ENCODE assay signal across 1 cellular context in the genomic region with DNA sequence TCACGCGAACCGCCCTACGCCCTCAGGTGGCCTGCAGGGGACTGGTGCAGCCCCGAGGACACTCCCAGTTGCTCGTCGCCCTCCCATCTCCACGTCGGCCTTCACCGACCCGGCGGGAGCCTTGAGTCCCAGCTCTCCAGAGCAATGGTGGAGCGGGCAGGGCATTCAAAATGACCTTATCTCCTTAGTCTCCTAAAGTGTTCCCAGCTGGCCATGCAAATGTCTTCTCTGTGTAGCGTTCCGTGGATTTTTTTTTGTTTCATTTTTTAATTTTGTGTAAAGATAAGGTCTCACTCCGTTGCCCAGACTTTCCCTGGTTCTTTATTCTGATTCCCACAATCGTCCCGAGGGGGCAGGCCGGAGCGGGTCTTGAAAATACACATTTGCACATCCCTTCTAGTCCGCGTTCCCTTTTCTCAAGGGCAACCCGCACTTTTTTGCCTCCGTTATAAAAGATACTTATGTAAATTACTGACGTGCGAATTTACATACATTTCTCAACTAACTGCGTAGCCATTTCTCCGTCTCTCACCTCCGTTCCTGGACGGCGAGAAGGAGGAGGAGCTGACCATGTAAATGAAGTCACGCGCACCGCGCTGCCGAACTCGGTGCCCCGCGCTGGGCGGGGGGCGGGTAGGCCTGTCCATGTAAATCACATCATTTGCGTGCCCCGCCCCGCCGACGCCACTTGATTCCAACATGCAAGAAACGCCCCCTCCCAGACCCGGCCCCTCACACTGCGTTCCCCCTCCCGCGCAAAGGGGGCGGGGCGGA.
TF ChIP-seq lines count a peak whose summit lies in the region.

No MANE protein-coding gene starts in this region.

TF ChIP-seq in HepG2, 621 proteins besides CTCF, POLR2A, EP300 and RAD21 (continued from another document and continues in another):
- TF ChIP-seq, protein P1, sequence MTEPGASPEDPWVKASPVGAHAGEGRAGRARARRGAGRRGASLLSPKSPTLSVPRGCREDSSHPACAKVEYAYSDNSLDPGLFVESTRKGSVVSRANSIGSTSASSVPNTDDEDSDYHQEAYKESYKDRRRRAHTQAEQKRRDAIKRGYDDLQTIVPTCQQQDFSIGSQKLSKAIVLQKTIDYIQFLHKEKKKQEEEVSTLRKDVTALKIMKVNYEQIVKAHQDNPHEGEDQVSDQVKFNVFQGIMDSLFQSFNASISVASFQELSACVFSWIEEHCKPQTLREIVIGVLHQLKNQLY (CRISPR knock-in tag; IDR thresholded peaks at IDR 0.05) = 0 out of 2 replicates have a peak, but pooled peaks have one; percentile 45
- TF ChIP-seq ARNT2 (CRISPR knock-in tag; IDR thresholded peaks at IDR 0.05; ENCODE audit: low read depth) = peak; percentile 78; the same call in 1 of the 2 replicates
- TF ChIP-seq, protein P2, sequence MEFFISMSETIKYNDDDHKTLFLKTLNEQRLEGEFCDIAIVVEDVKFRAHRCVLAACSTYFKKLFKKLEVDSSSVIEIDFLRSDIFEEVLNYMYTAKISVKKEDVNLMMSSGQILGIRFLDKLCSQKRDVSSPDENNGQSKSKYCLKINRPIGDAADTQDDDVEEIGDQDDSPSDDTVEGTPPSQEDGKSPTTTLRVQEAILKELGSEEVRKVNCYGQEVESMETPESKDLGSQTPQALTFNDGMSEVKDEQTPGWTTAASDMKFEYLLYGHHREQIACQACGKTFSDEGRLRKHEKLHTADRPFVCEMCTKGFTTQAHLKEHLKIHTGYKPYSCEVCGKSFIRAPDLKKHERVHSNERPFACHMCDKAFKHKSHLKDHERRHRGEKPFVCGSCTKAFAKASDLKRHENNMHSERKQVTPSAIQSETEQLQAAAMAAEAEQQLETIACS (CRISPR knock-in tag; IDR thresholded peaks at IDR 0.05) = peak; percentile 33
- TF ChIP-seq, protein P3, sequence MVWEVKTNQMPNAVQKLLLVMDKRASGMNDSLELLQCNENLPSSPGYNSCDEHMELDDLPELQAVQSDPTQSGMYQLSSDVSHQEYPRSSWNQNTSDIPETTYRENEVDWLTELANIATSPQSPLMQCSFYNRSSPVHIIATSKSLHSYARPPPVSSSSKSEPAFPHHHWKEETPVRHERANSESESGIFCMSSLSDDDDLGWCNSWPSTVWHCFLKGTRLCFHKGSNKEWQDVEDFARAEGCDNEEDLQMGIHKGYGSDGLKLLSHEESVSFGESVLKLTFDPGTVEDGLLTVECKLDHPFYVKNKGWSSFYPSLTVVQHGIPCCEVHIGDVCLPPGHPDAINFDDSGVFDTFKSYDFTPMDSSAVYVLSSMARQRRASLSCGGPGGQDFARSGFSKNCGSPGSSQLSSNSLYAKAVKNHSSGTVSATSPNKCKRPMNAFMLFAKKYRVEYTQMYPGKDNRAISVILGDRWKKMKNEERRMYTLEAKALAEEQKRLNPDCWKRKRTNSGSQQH (CRISPR knock-in tag; IDR thresholded peaks at IDR 0.05; ENCODE audit: low read depth) = no peak
- no peak for TF ChIP-seq MAFG (CRISPR knock-in tag; IDR thresholded peaks at IDR 0.05)
- TF ChIP-seq ZFYVE20 (CRISPR knock-in tag; IDR thresholded peaks at IDR 0.05; ENCODE audit: borderline replicate concordance, low read depth) = no peak
- TF ChIP-seq, protein P4, sequence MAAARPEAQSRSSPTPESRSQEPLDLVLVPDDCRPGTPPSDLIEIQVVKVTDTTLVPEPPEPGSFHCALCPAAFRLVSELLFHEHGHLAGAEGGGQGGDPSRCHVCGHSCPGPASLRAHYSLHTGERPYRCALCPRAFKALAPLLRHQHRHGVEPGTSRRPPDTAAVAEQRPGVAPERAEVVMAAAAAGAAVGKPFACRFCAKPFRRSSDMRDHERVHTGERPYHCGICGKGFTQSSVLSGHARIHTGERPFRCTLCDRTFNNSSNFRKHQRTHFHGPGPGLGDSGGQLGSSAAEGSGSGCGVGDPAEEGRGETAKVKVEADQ (CRISPR knock-in tag; IDR thresholded peaks at IDR 0.05; ENCODE audit: borderline replicate concordance) = no peak
- TF ChIP-seq SNRNP70 (IDR thresholded peaks at IDR 0.05; ENCODE audit: low read depth, low read length) = no peak
- TF ChIP-seq, protein P5, sequence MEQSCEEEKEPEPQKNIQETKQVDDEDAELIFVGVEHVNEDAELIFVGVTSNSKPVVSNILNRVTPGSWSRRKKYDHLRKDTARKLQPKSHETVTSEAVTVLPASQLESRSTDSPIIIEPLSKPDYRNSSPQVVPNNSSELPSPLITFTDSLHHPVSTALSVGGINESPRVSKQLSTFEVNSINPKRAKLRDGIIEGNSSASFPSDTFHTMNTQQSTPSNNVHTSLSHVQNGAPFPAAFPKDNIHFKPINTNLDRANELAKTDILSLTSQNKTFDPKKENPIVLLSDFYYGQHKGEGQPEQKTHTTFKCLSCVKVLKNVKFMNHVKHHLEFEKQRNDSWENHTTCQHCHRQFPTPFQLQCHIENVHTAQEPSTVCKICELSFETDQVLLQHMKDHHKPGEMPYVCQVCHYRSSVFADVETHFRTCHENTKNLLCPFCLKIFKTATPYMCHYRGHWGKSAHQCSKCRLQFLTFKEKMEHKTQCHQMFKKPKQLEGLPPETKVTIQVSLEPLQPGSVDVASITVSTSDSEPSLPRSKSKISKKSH (CRISPR knock-in tag; IDR thresholded peaks at IDR 0.05; ENCODE audit: borderline replicate concordance) = no peak
- no peak for TF ChIP-seq TCF12 (IDR thresholded peaks at IDR 0.05)
- TF ChIP-seq TCF12 (CRISPR knock-in tag; IDR thresholded peaks at IDR 0.05) = 0 out of 2 replicates have a peak, but pooled peaks have one; percentile 44
- no peak for TF ChIP-seq NFIB (CRISPR knock-in tag; IDR thresholded peaks at IDR 0.05; ENCODE audit: borderline replicate concordance)
- TF ChIP-seq PHF21A (CRISPR knock-in tag; IDR thresholded peaks at IDR 0.05) = 0 out of 2 replicates have a peak, but pooled peaks have one; percentile 34
- peak; percentile 34; the same call in 1 of the 2 replicates for TF ChIP-seq TBX2 (CRISPR knock-in tag; IDR thresholded peaks at IDR 0.05; ENCODE audit: borderline replicate concordance)
- TF ChIP-seq, protein P6, sequence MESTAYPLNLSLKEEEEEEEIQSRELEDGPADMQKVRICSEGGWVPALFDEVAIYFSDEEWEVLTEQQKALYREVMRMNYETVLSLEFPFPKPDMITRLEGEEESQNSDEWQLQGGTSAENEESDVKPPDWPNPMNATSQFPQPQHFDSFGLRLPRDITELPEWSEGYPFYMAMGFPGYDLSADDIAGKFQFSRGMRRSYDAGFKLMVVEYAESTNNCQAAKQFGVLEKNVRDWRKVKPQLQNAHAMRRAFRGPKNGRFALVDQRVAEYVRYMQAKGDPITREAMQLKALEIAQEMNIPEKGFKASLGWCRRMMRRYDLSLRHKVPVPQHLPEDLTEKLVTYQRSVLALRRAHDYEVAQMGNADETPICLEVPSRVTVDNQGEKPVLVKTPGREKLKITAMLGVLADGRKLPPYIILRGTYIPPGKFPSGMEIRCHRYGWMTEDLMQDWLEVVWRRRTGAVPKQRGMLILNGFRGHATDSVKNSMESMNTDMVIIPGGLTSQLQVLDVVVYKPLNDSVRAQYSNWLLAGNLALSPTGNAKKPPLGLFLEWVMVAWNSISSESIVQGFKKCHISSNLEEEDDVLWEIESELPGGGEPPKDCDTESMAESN (CRISPR knock-in tag; conservative IDR thresholded peaks at IDR 0.05) = no peak
- TF ChIP-seq, protein P7, sequence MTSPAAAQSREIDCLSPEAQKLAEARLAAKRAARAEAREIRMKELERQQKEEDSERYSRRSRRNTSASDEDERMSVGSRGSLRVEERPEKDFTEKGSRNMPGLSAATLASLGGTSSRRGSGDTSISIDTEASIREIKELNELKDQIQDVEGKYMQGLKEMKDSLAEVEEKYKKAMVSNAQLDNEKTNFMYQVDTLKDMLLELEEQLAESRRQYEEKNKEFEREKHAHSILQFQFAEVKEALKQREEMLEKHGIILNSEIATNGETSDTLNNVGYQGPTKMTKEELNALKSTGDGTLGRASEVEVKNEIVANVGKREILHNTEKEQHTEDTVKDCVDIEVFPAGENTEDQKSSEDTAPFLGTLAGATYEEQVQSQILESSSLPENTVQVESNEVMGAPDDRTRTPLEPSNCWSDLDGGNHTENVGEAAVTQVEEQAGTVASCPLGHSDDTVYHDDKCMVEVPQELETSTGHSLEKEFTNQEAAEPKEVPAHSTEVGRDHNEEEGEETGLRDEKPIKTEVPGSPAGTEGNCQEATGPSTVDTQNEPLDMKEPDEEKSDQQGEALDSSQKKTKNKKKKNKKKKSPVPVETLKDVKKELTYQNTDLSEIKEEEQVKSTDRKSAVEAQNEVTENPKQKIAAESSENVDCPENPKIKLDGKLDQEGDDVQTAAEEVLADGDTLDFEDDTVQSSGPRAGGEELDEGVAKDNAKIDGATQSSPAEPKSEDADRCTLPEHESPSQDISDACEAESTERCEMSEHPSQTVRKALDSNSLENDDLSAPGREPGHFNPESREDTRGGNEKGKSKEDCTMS (CRISPR knock-in tag; conservative IDR thresholded peaks at IDR 0.05) = no peak
- TF ChIP-seq, protein P8, sequence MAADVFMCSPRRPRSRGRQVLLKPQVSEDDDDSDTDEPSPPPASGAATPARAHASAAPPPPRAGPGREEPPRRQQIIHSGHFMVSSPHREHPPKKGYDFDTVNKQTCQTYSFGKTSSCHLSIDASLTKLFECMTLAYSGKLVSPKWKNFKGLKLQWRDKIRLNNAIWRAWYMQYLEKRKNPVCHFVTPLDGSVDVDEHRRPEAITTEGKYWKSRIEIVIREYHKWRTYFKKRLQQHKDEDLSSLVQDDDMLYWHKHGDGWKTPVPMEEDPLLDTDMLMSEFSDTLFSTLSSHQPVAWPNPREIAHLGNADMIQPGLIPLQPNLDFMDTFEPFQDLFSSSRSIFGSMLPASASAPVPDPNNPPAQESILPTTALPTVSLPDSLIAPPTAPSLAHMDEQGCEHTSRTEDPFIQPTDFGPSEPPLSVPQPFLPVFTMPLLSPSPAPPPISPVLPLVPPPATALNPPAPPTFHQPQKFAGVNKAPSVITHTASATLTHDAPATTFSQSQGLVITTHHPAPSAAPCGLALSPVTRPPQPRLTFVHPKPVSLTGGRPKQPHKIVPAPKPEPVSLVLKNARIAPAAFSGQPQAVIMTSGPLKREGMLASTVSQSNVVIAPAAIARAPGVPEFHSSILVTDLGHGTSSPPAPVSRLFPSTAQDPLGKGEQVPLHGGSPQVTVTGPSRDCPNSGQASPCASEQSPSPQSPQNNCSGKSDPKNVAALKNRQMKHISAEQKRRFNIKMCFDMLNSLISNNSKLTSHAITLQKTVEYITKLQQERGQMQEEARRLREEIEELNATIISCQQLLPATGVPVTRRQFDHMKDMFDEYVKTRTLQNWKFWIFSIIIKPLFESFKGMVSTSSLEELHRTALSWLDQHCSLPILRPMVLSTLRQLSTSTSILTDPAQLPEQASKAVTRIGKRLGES (CRISPR knock-in tag; IDR thresholded peaks at IDR 0.05; ENCODE audit: borderline replicate concordance) = no peak
- TF ChIP-seq, protein P9, sequence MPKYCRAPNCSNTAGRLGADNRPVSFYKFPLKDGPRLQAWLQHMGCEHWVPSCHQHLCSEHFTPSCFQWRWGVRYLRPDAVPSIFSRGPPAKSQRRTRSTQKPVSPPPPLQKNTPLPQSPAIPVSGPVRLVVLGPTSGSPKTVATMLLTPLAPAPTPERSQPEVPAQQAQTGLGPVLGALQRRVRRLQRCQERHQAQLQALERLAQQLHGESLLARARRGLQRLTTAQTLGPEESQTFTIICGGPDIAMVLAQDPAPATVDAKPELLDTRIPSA (CRISPR knock-in tag; IDR thresholded peaks at IDR 0.05; ENCODE audit: borderline replicate concordance) = no peak
- TF ChIP-seq, protein P10, sequence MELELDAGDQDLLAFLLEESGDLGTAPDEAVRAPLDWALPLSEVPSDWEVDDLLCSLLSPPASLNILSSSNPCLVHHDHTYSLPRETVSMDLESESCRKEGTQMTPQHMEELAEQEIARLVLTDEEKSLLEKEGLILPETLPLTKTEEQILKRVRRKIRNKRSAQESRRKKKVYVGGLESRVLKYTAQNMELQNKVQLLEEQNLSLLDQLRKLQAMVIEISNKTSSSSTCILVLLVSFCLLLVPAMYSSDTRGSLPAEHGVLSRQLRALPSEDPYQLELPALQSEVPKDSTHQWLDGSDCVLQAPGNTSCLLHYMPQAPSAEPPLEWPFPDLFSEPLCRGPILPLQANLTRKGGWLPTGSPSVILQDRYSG (CRISPR knock-in tag; IDR thresholded peaks at IDR 0.05) = 0 out of 2 replicates have a peak, but pooled peaks have one; percentile 68
- TF ChIP-seq ZNF768 (CRISPR knock-in tag; IDR thresholded peaks at IDR 0.05) = no peak
- no peak for TF ChIP-seq ZNF775 (CRISPR knock-in tag; IDR thresholded peaks at IDR 0.05; ENCODE audit: borderline replicate concordance)
- 0 out of 2 replicates have a peak, but pooled peaks have one; percentile 71 for TF ChIP-seq ZNF235 (CRISPR knock-in tag; IDR thresholded peaks at IDR 0.05; ENCODE audit: borderline replicate concordance)
- no peak for TF ChIP-seq PAWR (CRISPR knock-in tag; IDR thresholded peaks at IDR 0.05; ENCODE audit: borderline replicate concordance)
- no peak for TF ChIP-seq HOXA7 (CRISPR knock-in tag; IDR thresholded peaks at IDR 0.05)
- TF ChIP-seq SAP130 (CRISPR knock-in tag; IDR thresholded peaks at IDR 0.05; ENCODE audit: low read depth) = peak; percentile 68
- TF ChIP-seq SMAD3 (CRISPR knock-in tag; IDR thresholded peaks at IDR 0.05) = 0 out of 2 replicates have a peak, but pooled peaks have one; percentile 22
- no peak for TF ChIP-seq ZNF619 (CRISPR knock-in tag; IDR thresholded peaks at IDR 0.05)
- no peak for TF ChIP-seq CHCHD3 (CRISPR knock-in tag; IDR thresholded peaks at IDR 0.05)
- TF ChIP-seq, protein P11, sequence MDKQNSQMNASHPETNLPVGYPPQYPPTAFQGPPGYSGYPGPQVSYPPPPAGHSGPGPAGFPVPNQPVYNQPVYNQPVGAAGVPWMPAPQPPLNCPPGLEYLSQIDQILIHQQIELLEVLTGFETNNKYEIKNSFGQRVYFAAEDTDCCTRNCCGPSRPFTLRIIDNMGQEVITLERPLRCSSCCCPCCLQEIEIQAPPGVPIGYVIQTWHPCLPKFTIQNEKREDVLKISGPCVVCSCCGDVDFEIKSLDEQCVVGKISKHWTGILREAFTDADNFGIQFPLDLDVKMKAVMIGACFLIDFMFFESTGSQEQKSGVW (CRISPR knock-in tag; IDR thresholded peaks at IDR 0.05; ENCODE audit: borderline replicate concordance) = no peak
- no peak for TF ChIP-seq NFKBIZ (CRISPR knock-in tag; IDR thresholded peaks at IDR 0.05)
- TF ChIP-seq THYN1 (CRISPR knock-in tag; IDR thresholded peaks at IDR 0.05; ENCODE audit: borderline replicate concordance, low read depth) = no peak
- TF ChIP-seq ZBTB1 (CRISPR knock-in tag; IDR thresholded peaks at IDR 0.05; ENCODE audit: borderline replicate concordance) = no peak
- TF ChIP-seq, protein P12, sequence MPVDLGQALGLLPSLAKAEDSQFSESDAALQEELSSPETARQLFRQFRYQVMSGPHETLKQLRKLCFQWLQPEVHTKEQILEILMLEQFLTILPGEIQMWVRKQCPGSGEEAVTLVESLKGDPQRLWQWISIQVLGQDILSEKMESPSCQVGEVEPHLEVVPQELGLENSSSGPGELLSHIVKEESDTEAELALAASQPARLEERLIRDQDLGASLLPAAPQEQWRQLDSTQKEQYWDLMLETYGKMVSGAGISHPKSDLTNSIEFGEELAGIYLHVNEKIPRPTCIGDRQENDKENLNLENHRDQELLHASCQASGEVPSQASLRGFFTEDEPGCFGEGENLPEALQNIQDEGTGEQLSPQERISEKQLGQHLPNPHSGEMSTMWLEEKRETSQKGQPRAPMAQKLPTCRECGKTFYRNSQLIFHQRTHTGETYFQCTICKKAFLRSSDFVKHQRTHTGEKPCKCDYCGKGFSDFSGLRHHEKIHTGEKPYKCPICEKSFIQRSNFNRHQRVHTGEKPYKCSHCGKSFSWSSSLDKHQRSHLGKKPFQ (CRISPR knock-in tag; IDR thresholded peaks at IDR 0.05; ENCODE audit: insufficient replicate concordance) = no peak
- peak; percentile 95 for TF ChIP-seq RFXAP (CRISPR knock-in tag; IDR thresholded peaks at IDR 0.05; ENCODE audit: borderline replicate concordance)
